Comparison of ENCODE assay signal across 10 cellular contexts in genomic region chr6:140050232-140050995, GRCh38.
A peak's percentile ranks its signal among the peaks of the same experiment; 100 is the strongest.
DNase-seq lines count a peak whose midpoint lies in the region; ATAC-seq and TF ChIP-seq lines count a peak whose summit lies in the region.
"Had no signal": no experiment of that assay in that cellular context is flagged by ENCODE, and none has a peak within 500 bp of the region (broad histone marks: within the 10 kb centered on the region; RNA-seq: fewer than 3 reads in every experiment).

No MANE protein-coding gene starts in this region.

- no peak overlapping the region for H3K4me3 ChIP-seq in SK-N-SH (ENCODE audit: low read depth in 2 of 2, low read length in 1 of 2)
- no peak overlapping the region for H3K4me3 ChIP-seq in skeletal muscle satellite cell (ENCODE audit: low read length)

- no peaks in the 10 kb centered on the region for H4K20me1 ChIP-seq in SK-N-SH (ENCODE audit: insufficient read depth)

- TF ChIP-seq CTCF in HFFc6 (IDR thresholded peaks at IDR 0.05) = no peak
- TF ChIP-seq CTCF in SK-N-SH (IDR thresholded peaks at IDR 0.05) = no peak

- H3K27me3 Mint-ChIP-seq in HFFc6 (ENCODE audit: insufficient read depth) = no peaks in the 10 kb centered on the region

- H3K4me1 ChIP-seq in SK-N-SH (ENCODE audit: control insufficient read depth in 1 of 2, insufficient read depth in 2 of 2, low read depth in 1 of 2, low read length in 1 of 2) (peaks cover 33 to 59% of the 10 kb centered on the region in 2 experiments; a peak in 3 of 4 replicates), skeletal muscle satellite cell (ENCODE audit: control insufficient read depth, insufficient read depth, low read length) (peaks cover 46% of the 10 kb centered on the region)

- H3K36me3 ChIP-seq in SK-N-SH (replicated peaks in 1 of 2; ENCODE audit: control insufficient read depth in 1 of 2, insufficient read depth in 2 of 2, low read length in 1 of 2) (no peaks in the 10 kb centered on the region), skeletal muscle satellite cell (ENCODE audit: insufficient read depth, low read length) (no peaks in the 10 kb centered on the region)

- WGBS in SK-N-SH (ENCODE audit: low lambda C conversion rate) = 37% methylated on average over 7 of the region's 15 CpGs

- peaks cover 32% of the 10 kb centered on the region for H3K36me3 Mint-ChIP-seq in HFFc6 (ENCODE audit: low read depth)

- H3K4me2 ChIP-seq in SK-N-SH (0 out of 2 replicates have a peak overlapping the region, but pooled peaks have one; percentile 20), skeletal muscle satellite cell (ENCODE audit: low read length) (no peak overlapping the region)

- peak overlapping the region; percentile 13; the same call in 1 of the 2 replicates for H3K4me3 Mint-ChIP-seq in HFFc6
- H3K4me3 Mint-ChIP-seq: activated CD8-positive, alpha-beta T cell treated with anti-CD3 and anti-CD28 coated beads for 36 hours had no signal

- TF ChIP-seq EP300 in SK-N-SH (IDR thresholded peaks at IDR 0.05; ENCODE audit: borderline replicate concordance in 1 of 2, low read depth in 1 of 2, low read length in 1 of 2) = peak in 1 of 2 experiments; percentile 34; a peak in 2 of 4 replicates

- no peak for TF ChIP-seq RAD21 in SK-N-SH (IDR thresholded peaks at IDR 0.05; ENCODE audit: low read length)

- no peaks in the 10 kb centered on the region for H3K79me2 ChIP-seq in SK-N-SH (ENCODE audit: insufficient read depth)

- H3K9ac ChIP-seq in SK-N-SH (peak overlapping the region; percentile 50), skeletal muscle satellite cell (ENCODE audit: low read depth, low read length) (peak overlapping the region; percentile 64)

- intact Hi-C loops in left cardiac atrium (cut with DNase I) = no loop called here

- POLR2A ChIA-PET in SK-N-SH (lab: Yijun Ruan, JAX) = no interaction called here

- H3K9me3 Mint-ChIP-seq in HFFc6 = peaks cover 15% of the 10 kb centered on the region

- H3K27ac ChIP-seq in SK-N-SH (ENCODE audit: low read depth in 2 of 2, low read length in 1 of 2) = peak overlapping the region; percentile 83 to 88

- H3K27me3 ChIP-seq in SK-N-SH (ENCODE audit: insufficient read depth) (no peaks in the 10 kb centered on the region), skeletal muscle satellite cell (ENCODE audit: control insufficient read depth, insufficient read depth, low read length) (no peaks in the 10 kb centered on the region)

- peaks cover 93% of the 10 kb centered on the region for H3K4me1 Mint-ChIP-seq in HFFc6 (ENCODE audit: low read depth)

- peak overlapping the region; percentile 53; the same call in 1 of the 2 replicates for H2AFZ ChIP-seq in SK-N-SH (ENCODE audit: low read depth)

- H3K27ac Mint-ChIP-seq in HFFc6 = peak overlapping the region; percentile 94
- H3K27ac Mint-ChIP-seq: activated CD8-positive, alpha-beta T cell treated with anti-CD3 and anti-CD28 coated beads for 36 hours had no signal

- H3K9me3 ChIP-seq in SK-N-SH = no peaks in the 10 kb centered on the region
- peaks cover 6% of the 10 kb centered on the region for H3K9me3 ChIP-seq in skeletal muscle satellite cell (replicated peaks; ENCODE audit: low read length)

- ATAC-seq in left cardiac atrium = peak; percentile 43 to 84
- ATAC-seq: activated CD8-positive, alpha-beta T cell treated with anti-CD3 and anti-CD28 coated beads for 36 hours had no signal

- CTCF ChIA-PET in SK-N-SH (lab: Yijun Ruan, JAX) = no interaction called here

- no peaks in the 10 kb centered on the region for H3K9me2 ChIP-seq in SK-N-SH

- DNase-seq in HFFc6 = peak; percentile 63
- peak; percentile 15 for DNase-seq in SK-N-SH
- peak; percentile 28 for DNase-seq in left cardiac atrium
- no peak for DNase-seq in DMS79 (lab: John Stamatoyannopoulos, UW)
- DNase-seq in stimulated activated CD4-positive, alpha-beta T cell treated with anti-CD3 and anti-CD28 coated beads, Interleukin-15, amount 100 ng/mL, for 24 hours = no peak
- no peak for DNase-seq in GM03348 (ENCODE audit: low spot score)
- DNase-seq: activated CD8-positive, alpha-beta T cell treated with anti-CD3 and anti-CD28 coated beads for 36 hours; NCI-H1105; SIG-M5 had no signal

- peaks cover 30% of the 10 kb centered on the region for H3F3A ChIP-seq in SK-N-SH (replicated peaks; ENCODE audit: insufficient read depth)

TF ChIP-seq in SK-N-SH, 30 proteins besides CTCF, POLR2A, EP300 and RAD21:
- TF ChIP-seq USF2 (IDR thresholded peaks at IDR 0.05; ENCODE audit: borderline replicate concordance, low read depth, low read length) (no peak), MEF2A (IDR thresholded peaks at IDR 0.05; ENCODE audit: borderline replicate concordance, low read depth) (peak; percentile 73; the same call in 1 of the 2 replicates), FOXM1 (IDR thresholded peaks at IDR 0.05; ENCODE audit: low read depth) (no peak), FOSL2 (IDR thresholded peaks at IDR 0.05; ENCODE audit: borderline replicate concordance, low read depth) (0 out of 2 replicates have a peak, but pooled peaks have one; percentile 2), GABPA (IDR thresholded peaks at IDR 0.05; ENCODE audit: low read depth) (no peak), MXI1 (IDR thresholded peaks at IDR 0.05; ENCODE audit: low read depth, low read length) (no peak), ELF1 (IDR thresholded peaks at IDR 0.05) (no peak), FOXJ3 (CRISPR knock-in tag; IDR thresholded peaks at IDR 0.05) (peak; percentile 70; the same call in 1 of the 2 replicates), CHD2 (IDR thresholded peaks at IDR 0.05; ENCODE audit: low read length, partially characterized antibody) (no peak), RCOR1 (IDR thresholded peaks at IDR 0.05; ENCODE audit: low read length) (no peak), GATA2 (CRISPR knock-in tag; IDR thresholded peaks at IDR 0.05) (0 out of 2 replicates have a peak, but pooled peaks have one; percentile 7), TCF12 (IDR thresholded peaks at IDR 0.05) (peak; percentile 29; the same call in 1 of the 2 replicates), PBX3 (IDR thresholded peaks at IDR 0.05) (0 out of 2 replicates have a peak, but pooled peaks have one; percentile 12), REST (IDR thresholded peaks at IDR 0.05; ENCODE audit: low read depth, low read length) (no peak), IRF3 (IDR thresholded peaks at IDR 0.05; ENCODE audit: low read depth, low read length) (no peak)

Comparison
In these comparisons a context has a peak if more than half of its experiments do, and no peak if none do; other contexts are left out.
1. DNase-seq: peak in HFFc6 (single experiment), SK-N-SH (single experiment) and left cardiac atrium (single experiment); none in DMS79 (single experiment), stimulated activated CD4-positive, alpha-beta T cell treated with anti-CD3 and anti-CD28 coated beads, Interleukin-15, amount 100 ng/mL, for 24 hours (single experiment) and GM03348 (single experiment).